Comparison of ENCODE assay signal across 18 cellular contexts in genomic region chr22:28188480-28188879, GRCh38.
DNase-seq lines count a peak whose midpoint lies in the region; ATAC-seq and TF ChIP-seq lines count a peak whose summit lies in the region.
"Had no signal": no experiment of that assay in that cellular context is flagged by ENCODE, and none has a peak within 500 bp of the region (broad histone marks: within the 10 kb centered on the region; RNA-seq: fewer than 3 reads in every experiment).

No MANE protein-coding gene starts in this region.

- H3K9ac ChIP-seq in HUES48 (ENCODE audit: low read depth, low read length) = no peak overlapping the region
- H3K9ac ChIP-seq in endodermal cell (ENCODE audit: extremely low read depth, low read length, poor library complexity, severe bottlenecking) = no peak overlapping the region
- H3K9ac ChIP-seq: SK-N-SH had no signal

- H3K36me3 ChIP-seq in GM23338 (ENCODE audit: insufficient read depth) = no peaks in the 10 kb centered on the region
- H3K36me3 ChIP-seq in HUES48 (ENCODE audit: control insufficient read depth, insufficient read depth, low read length) = no peaks in the 10 kb centered on the region
- H3K36me3 ChIP-seq in endodermal cell (ENCODE audit: control insufficient read depth, insufficient read depth, low read length) = no peaks in the 10 kb centered on the region
- H3K36me3 ChIP-seq: MG63 had no signal

- DNase-seq in GM23338 (ENCODE audit: low spot score) (peak; percentile 72), endodermal cell (peak; percentile 51), kidney glomerular epithelial cell (lab: John Stamatoyannopoulos, UW) (no peak), COR-L47 (lab: John Stamatoyannopoulos, UW) (no peak)
- DNase-seq: DMS79 treated with DMSO at 0.1 percent for 48 hours, Kasumi-1, MG63, NCI-H1092 treated with DMSO at 0.1 percent for 48 hours, NCI-H146, NCI-H2081 treated with DMSO at 0.1 percent for 48 hours, NCI-H526, OCI-M1, SHP77 treated with DMSO at 0.1 percent for 48 hours, SK-N-SH had no signal

- H3K4me3 ChIP-seq in GM23338 = peak overlapping the region; percentile 10; the same call in 1 of the 2 replicates
- no peak overlapping the region for H3K4me3 ChIP-seq in HUES48 (ENCODE audit: low read depth, low read length)
- H3K4me3 ChIP-seq in endodermal cell (ENCODE audit: low read length) = no peak overlapping the region
- H3K4me3 ChIP-seq: MG63 had no signal

- no peaks in the 10 kb centered on the region for H3K27me3 ChIP-seq in GM23338 (ENCODE audit: insufficient read depth)
- H3K27me3 ChIP-seq in HUES48 (ENCODE audit: control insufficient read depth, insufficient read depth, low read length) = no peaks in the 10 kb centered on the region
- H3K27me3 ChIP-seq in endodermal cell (ENCODE audit: control insufficient read depth, insufficient read depth, low read length, poor library complexity, severe bottlenecking) = no peaks in the 10 kb centered on the region
- H3K27me3 ChIP-seq: MG63 had no signal

- peaks cover 27% of the 10 kb centered on the region for H3K9me3 Mint-ChIP-seq in GM23338
- peaks cover 24% of the 10 kb centered on the region for H3K9me3 Mint-ChIP-seq in endodermal cell
- H3K9me3 Mint-ChIP-seq in nephron = peaks cover 20% of the 10 kb centered on the region

- H3K27ac Mint-ChIP-seq in GM23338 (peak overlapping the region; percentile 20; the same call in 1 of the 2 replicates), endodermal cell (no peak overlapping the region), nephron (peak overlapping the region in 2 of 3 experiments; percentile 33 to 67)

- H3F3A ChIP-seq in GM23338 (replicated peaks; ENCODE audit: low read depth) = no peaks in the 10 kb centered on the region

- H3K4me1 ChIP-seq in GM23338 (ENCODE audit: insufficient read depth) (peaks cover 20% of the 10 kb centered on the region), HUES48 (ENCODE audit: control insufficient read depth, insufficient read depth, low read length) (peaks cover 16% of the 10 kb centered on the region), endodermal cell (ENCODE audit: control insufficient read depth, insufficient read depth, low read length) (no peaks in the 10 kb centered on the region)

- no peaks in the 10 kb centered on the region for H4K20me1 ChIP-seq in GM23338 (replicated peaks; ENCODE audit: insufficient read depth)

- peaks cover 23% of the 10 kb centered on the region for H3K36me3 Mint-ChIP-seq in GM23338 (ENCODE audit: low read depth)
- H3K36me3 Mint-ChIP-seq in endodermal cell (ENCODE audit: low read depth) = peaks cover 4% of the 10 kb centered on the region
- H3K36me3 Mint-ChIP-seq in nephron (ENCODE audit: low read depth) = peaks cover 22% of the 10 kb centered on the region

- peak overlapping the region; percentile 35; the same call in 1 of the 2 replicates for H3K4me2 ChIP-seq in GM23338
- H3K4me2 ChIP-seq: SK-N-SH had no signal

- H3K9me3 ChIP-seq in HUES48 (ENCODE audit: control insufficient read depth, insufficient read depth, low read length) (no peaks in the 10 kb centered on the region; the same call in 1 of the 2 replicates), endodermal cell (ENCODE audit: control insufficient read depth, low read length) (no peaks in the 10 kb centered on the region)
- H3K9me3 ChIP-seq: MG63, SK-N-SH had no signal

- no peak overlapping the region for H2AFZ ChIP-seq in GM23338

- H3K4me3 Mint-ChIP-seq in GM23338 (no peak overlapping the region), endodermal cell (no peak overlapping the region), nephron (no peak overlapping the region)

- H3K27me3 Mint-ChIP-seq in GM23338 (ENCODE audit: insufficient read depth, low read depth, poor library complexity) (no peaks in the 10 kb centered on the region), endodermal cell (ENCODE audit: insufficient read depth) (no peaks in the 10 kb centered on the region), nephron (ENCODE audit: low read depth) (no peaks in the 10 kb centered on the region)

- ATAC-seq in GM23338 (peak; percentile 94), GM21825 (IDR thresholded peaks at IDR 0.05; ENCODE audit: unreplicated experiment) (no peak)

- 68 to 71% methylated on average over 3 to 4 of the region's 4 CpGs for WGBS in endodermal cell (ENCODE audit: insufficient coverage in 1 of 2, insufficient read length in 1 of 2), 2 experiments

- H3K79me2 ChIP-seq in GM23338 (replicated peaks; ENCODE audit: insufficient read depth) = no peaks in the 10 kb centered on the region

- H3K4me1 Mint-ChIP-seq in GM23338 (peaks cover 25% of the 10 kb centered on the region), endodermal cell (peaks cover 3% of the 10 kb centered on the region), nephron (peaks cover 15% of the 10 kb centered on the region)

- H3K9me2 ChIP-seq in GM23338 (ENCODE audit: insufficient read depth) = no peaks in the 10 kb centered on the region
- H3K9me2 ChIP-seq: SK-N-SH had no signal

- peak overlapping the region; percentile 60; the same call in 1 of the 2 replicates for H3K27ac ChIP-seq in GM23338 (ENCODE audit: low read depth)
- H3K27ac ChIP-seq in HUES48 (ENCODE audit: low read depth, low read length) = peak overlapping the region; percentile 39
- H3K27ac ChIP-seq in endodermal cell (ENCODE audit: low read depth, low read length) = peak overlapping the region; percentile 40
- H3K27ac ChIP-seq: C4-2B had no signal

- TF ChIP-seq CTCF in GM23338 (conservative IDR thresholded peaks at IDR 0.05; ENCODE audit: low read depth in 2 of 2) (no peak), endodermal cell (conservative IDR thresholded peaks at IDR 0.05) (no peak), nephron (IDR thresholded peaks at IDR 0.05; ENCODE audit: unreplicated experiment in 3 of 3) (no peak)

TF ChIP-seq in GM23338, 12 proteins besides CTCF, POLR2A, EP300 and RAD21 (continues in another document):
- no peak for TF ChIP-seq JUNB (IDR thresholded peaks at IDR 0.05; ENCODE audit: unreplicated experiment)
- no peak for TF ChIP-seq ZNF331 (CRISPR knock-in tag; IDR thresholded peaks at IDR 0.05; ENCODE audit: low read depth)
- no peak for TF ChIP-seq NANOG (IDR thresholded peaks at IDR 0.05; ENCODE audit: borderline replicate concordance)
- TF ChIP-seq EZH2phosphoT487 (IDR thresholded peaks at IDR 0.05; ENCODE audit: unreplicated experiment) = no peak
- no peak for TF ChIP-seq EZH2 (IDR thresholded peaks at IDR 0.05; ENCODE audit: low read depth, unreplicated experiment)
- no peak for TF ChIP-seq ZNF114 (CRISPR knock-in tag; IDR thresholded peaks at IDR 0.05)
- TF ChIP-seq POLR2AphosphoS5 (IDR thresholded peaks at IDR 0.05; ENCODE audit: low read depth) = no peak
- no peak for TF ChIP-seq CREB1 (CRISPR knock-in tag; IDR thresholded peaks at IDR 0.05; ENCODE audit: low read depth)
- TF ChIP-seq ETS1 (IDR thresholded peaks at IDR 0.05) = no peak
- TF ChIP-seq STAT1 (IDR thresholded peaks at IDR 0.05; ENCODE audit: unreplicated experiment) = no peak
- no peak for TF ChIP-seq REST (IDR thresholded peaks at IDR 0.05; ENCODE audit: unreplicated experiment)

Comparison
In these comparisons a context has a peak if more than half of its experiments do, and no peak if none do; other contexts are left out.
1. DNase-seq: peak in GM23338 (single experiment) and endodermal cell (single experiment); none in kidney glomerular epithelial cell (single experiment) and COR-L47 (single experiment).
2. Peak in every context shown above with its lines, with median percentiles within 50 percentile points of each other: H3K27ac ChIP-seq.